Comparison of ENCODE assay signal across 8 cellular contexts in the genomic region with DNA sequence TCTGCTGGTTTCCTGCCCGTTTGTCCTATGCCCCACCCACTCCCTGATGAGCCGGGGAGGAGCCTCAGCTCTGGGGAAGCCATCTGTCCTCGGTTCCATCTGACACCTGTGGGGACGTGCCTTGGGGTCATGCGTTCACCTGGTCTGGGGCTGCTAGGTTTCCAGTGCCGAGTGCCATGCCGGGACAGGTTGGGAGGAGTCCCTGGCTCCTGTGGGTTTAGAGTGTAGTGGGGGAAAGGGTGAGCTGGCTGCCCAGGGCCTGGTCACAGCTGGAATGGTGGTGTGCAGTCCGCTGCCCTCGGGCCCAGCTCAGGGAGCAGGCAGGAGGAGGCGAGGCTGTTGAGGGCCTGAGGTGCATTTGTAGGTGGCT. TPM values are rescaled to one million over a fixed set of nuclear protein-coding genes. Genes with fewer than 3 reads are reported as not detected.
DNase-seq lines count a peak whose midpoint lies in the region; ATAC-seq and TF ChIP-seq lines count a peak whose summit lies in the region.

No MANE protein-coding gene starts in this region.

- 70% methylated on average over 4 of the region's 10 CpGs for WGBS in esophagus muscularis mucosa

- H3K4me3 ChIP-seq in HAP-1, result peak overlapping the region; percentile 57
- peak overlapping the region; percentile 72 to 85 (median 76) for H3K4me3 ChIP-seq in esophagus muscularis mucosa
- H3K4me3 ChIP-seq in parathyroid adenoma (ENCODE audit: low read depth, low read length), result peak overlapping the region; percentile 45

- H3K9ac ChIP-seq in parathyroid adenoma, result no peak overlapping the region

- no peak overlapping the region for H2AFZ ChIP-seq in parathyroid adenoma

- H3K79me2 ChIP-seq in parathyroid adenoma, result peaks cover 40% of the 10 kb centered on the region

- TF ChIP-seq POLR2A in esophagus muscularis mucosa (IDR thresholded peaks at IDR 0.05; ENCODE audit: low read depth), result no peak

- intact Hi-C loops in activated B cell treated with CpG ODN at 0.5 μM for 24 hours (cut with micrococcal nuclease), result no loop called here
- intact Hi-C loops in esophagus muscularis mucosa (cut with DNase I), result no loop called here

- no peaks in the 10 kb centered on the region for H3K9me3 ChIP-seq in HAP-1
- no peaks in the 10 kb centered on the region for H3K9me3 ChIP-seq in esophagus muscularis mucosa
- no peaks in the 10 kb centered on the region for H3K9me3 ChIP-seq in parathyroid adenoma (ENCODE audit: control insufficient read depth, low read length)

- no peaks in the 10 kb centered on the region for H3K9me3 Mint-ChIP-seq in activated B cell treated with CpG ODN at 0.5 μM for 24 hours

- no peak for ATAC-seq in activated B cell treated with CpG ODN at 0.5 μM for 24 hours (ENCODE audit: low read depth)
- no peak for ATAC-seq in GM21619 (IDR thresholded peaks at IDR 0.05; ENCODE audit: unreplicated experiment)
- ATAC-seq in HG03039 (IDR thresholded peaks at IDR 0.05; ENCODE audit: unreplicated experiment), result no peak
- ATAC-seq in GM19035 (IDR thresholded peaks at IDR 0.05; ENCODE audit: unreplicated experiment), result no peak

- H3K4me1 ChIP-seq in HAP-1 (peaks cover 9% of the 10 kb centered on the region), esophagus muscularis mucosa (peaks cover 51 to 77% (median 74%) of the 10 kb centered on the region in 4 donors), parathyroid adenoma (peaks cover 20% of the 10 kb centered on the region)

- H3K36me3 ChIP-seq in HAP-1 (replicated peaks), result no peaks in the 10 kb centered on the region
- no peaks in the 10 kb centered on the region for H3K36me3 ChIP-seq in esophagus muscularis mucosa
- H3K36me3 ChIP-seq in parathyroid adenoma (ENCODE audit: control insufficient read depth, insufficient read depth, low read length), result no peaks in the 10 kb centered on the region

- peaks cover 14% of the 10 kb centered on the region for H3K36me3 Mint-ChIP-seq in activated B cell treated with CpG ODN at 0.5 μM for 24 hours (ENCODE audit: low read depth)

- TF ChIP-seq CTCF in activated B cell treated with CpG ODN at 0.5 μM for 24 hours (IDR thresholded peaks at IDR 0.05) (no peak), esophagus muscularis mucosa (IDR thresholded peaks at IDR 0.05) (no peak), parathyroid adenoma (IDR thresholded peaks at IDR 0.05) (no peak)

- H3K4me2 ChIP-seq in parathyroid adenoma (ENCODE audit: low read length), result peak overlapping the region; percentile 83

- no peaks in the 10 kb centered on the region for H3K27me3 Mint-ChIP-seq in activated B cell treated with CpG ODN at 0.5 μM for 24 hours

- H3K4me1 Mint-ChIP-seq in activated B cell treated with CpG ODN at 0.5 μM for 24 hours, result peaks cover 43% of the 10 kb centered on the region

- DNase-seq in AG20443 (ENCODE audit: low spot score) (peak; percentile 45), HAP-1 (ENCODE audit: low spot score in 2 of 2) (peak; percentile 11 to 67), activated B cell treated with CpG ODN at 0.5 μM for 24 hours (no peak), esophagus muscularis mucosa (ENCODE audit: extremely low spot score) (no peak)

- POLR2A ChIA-PET in activated B cell treated with CpG ODN at 0.5 μM for 24 hours (lab: Charles Lee), result interaction anchor here (0.6 to 1.0 kb wide), 2 partner anchors 55 to 72 kb away, joined by 3 read pairs; no protein-coding TSS in a partner anchor

- in situ Hi-C loops in HAP-1 (cut with MboI; ENCODE audit: low sequenced_read_pairs), result no loop called here

- H3K27ac ChIP-seq in esophagus muscularis mucosa (replicated peaks in 1 of 4), result peak overlapping the region; percentile 74 to 87 (median 82)
- peak overlapping the region; percentile 58 for H3K27ac ChIP-seq in parathyroid adenoma

- H3K4me3 Mint-ChIP-seq in activated B cell treated with CpG ODN at 0.5 μM for 24 hours, result peak overlapping the region; percentile 88

- no peaks in the 10 kb centered on the region for H3K27me3 ChIP-seq in HAP-1 (ENCODE audit: low read depth)
- no peaks in the 10 kb centered on the region for H3K27me3 ChIP-seq in esophagus muscularis mucosa
- no peaks in the 10 kb centered on the region for H3K27me3 ChIP-seq in parathyroid adenoma (ENCODE audit: control insufficient read depth, insufficient read depth, low read length)

- no peak for TF ChIP-seq EP300 in esophagus muscularis mucosa (IDR thresholded peaks at IDR 0.05)

- H3K27ac Mint-ChIP-seq in activated B cell treated with CpG ODN at 0.5 μM for 24 hours, result no peak overlapping the region

- CTCF ChIA-PET in activated B cell treated with CpG ODN at 0.5 μM for 24 hours (lab: Charles Lee), result no interaction called here

RNA-seq across cellular contexts. Expression of a gene that starts 2.5 kb away (rescaled TPM):
- total RNA-seq in activated B cell treated with CpG ODN at 0.5 μM for 24 hours (76.4 and 88.9 TPM in 2 replicates), esophagus muscularis mucosa (10 to 100 TPM; 26.0 to 51.2 (median 34.2) TPM)

Comparison
In these comparisons a context has a peak if more than half of its experiments do, and no peak if none do; other contexts are left out.
1. DNase-seq: peak in AG20443 (single experiment) and HAP-1 (2 of 2); none in activated B cell treated with CpG ODN at 0.5 μM for 24 hours (single experiment) and esophagus muscularis mucosa (single experiment).
2. Peak in every context shown above with its lines, with median percentiles within 50 percentile points of each other: H3K4me3 ChIP-seq.